1 cellular context compared by ENCODE assay signal in genomic region chr2:206193643-206194382, GRCh38.
TF ChIP-seq lines count a peak whose summit lies in the region.

No MANE protein-coding gene starts in this region.

TF ChIP-seq in H1, 55 proteins besides CTCF, POLR2A, EP300 and RAD21 (continued from another document):
- TF ChIP-seq, protein P1, sequence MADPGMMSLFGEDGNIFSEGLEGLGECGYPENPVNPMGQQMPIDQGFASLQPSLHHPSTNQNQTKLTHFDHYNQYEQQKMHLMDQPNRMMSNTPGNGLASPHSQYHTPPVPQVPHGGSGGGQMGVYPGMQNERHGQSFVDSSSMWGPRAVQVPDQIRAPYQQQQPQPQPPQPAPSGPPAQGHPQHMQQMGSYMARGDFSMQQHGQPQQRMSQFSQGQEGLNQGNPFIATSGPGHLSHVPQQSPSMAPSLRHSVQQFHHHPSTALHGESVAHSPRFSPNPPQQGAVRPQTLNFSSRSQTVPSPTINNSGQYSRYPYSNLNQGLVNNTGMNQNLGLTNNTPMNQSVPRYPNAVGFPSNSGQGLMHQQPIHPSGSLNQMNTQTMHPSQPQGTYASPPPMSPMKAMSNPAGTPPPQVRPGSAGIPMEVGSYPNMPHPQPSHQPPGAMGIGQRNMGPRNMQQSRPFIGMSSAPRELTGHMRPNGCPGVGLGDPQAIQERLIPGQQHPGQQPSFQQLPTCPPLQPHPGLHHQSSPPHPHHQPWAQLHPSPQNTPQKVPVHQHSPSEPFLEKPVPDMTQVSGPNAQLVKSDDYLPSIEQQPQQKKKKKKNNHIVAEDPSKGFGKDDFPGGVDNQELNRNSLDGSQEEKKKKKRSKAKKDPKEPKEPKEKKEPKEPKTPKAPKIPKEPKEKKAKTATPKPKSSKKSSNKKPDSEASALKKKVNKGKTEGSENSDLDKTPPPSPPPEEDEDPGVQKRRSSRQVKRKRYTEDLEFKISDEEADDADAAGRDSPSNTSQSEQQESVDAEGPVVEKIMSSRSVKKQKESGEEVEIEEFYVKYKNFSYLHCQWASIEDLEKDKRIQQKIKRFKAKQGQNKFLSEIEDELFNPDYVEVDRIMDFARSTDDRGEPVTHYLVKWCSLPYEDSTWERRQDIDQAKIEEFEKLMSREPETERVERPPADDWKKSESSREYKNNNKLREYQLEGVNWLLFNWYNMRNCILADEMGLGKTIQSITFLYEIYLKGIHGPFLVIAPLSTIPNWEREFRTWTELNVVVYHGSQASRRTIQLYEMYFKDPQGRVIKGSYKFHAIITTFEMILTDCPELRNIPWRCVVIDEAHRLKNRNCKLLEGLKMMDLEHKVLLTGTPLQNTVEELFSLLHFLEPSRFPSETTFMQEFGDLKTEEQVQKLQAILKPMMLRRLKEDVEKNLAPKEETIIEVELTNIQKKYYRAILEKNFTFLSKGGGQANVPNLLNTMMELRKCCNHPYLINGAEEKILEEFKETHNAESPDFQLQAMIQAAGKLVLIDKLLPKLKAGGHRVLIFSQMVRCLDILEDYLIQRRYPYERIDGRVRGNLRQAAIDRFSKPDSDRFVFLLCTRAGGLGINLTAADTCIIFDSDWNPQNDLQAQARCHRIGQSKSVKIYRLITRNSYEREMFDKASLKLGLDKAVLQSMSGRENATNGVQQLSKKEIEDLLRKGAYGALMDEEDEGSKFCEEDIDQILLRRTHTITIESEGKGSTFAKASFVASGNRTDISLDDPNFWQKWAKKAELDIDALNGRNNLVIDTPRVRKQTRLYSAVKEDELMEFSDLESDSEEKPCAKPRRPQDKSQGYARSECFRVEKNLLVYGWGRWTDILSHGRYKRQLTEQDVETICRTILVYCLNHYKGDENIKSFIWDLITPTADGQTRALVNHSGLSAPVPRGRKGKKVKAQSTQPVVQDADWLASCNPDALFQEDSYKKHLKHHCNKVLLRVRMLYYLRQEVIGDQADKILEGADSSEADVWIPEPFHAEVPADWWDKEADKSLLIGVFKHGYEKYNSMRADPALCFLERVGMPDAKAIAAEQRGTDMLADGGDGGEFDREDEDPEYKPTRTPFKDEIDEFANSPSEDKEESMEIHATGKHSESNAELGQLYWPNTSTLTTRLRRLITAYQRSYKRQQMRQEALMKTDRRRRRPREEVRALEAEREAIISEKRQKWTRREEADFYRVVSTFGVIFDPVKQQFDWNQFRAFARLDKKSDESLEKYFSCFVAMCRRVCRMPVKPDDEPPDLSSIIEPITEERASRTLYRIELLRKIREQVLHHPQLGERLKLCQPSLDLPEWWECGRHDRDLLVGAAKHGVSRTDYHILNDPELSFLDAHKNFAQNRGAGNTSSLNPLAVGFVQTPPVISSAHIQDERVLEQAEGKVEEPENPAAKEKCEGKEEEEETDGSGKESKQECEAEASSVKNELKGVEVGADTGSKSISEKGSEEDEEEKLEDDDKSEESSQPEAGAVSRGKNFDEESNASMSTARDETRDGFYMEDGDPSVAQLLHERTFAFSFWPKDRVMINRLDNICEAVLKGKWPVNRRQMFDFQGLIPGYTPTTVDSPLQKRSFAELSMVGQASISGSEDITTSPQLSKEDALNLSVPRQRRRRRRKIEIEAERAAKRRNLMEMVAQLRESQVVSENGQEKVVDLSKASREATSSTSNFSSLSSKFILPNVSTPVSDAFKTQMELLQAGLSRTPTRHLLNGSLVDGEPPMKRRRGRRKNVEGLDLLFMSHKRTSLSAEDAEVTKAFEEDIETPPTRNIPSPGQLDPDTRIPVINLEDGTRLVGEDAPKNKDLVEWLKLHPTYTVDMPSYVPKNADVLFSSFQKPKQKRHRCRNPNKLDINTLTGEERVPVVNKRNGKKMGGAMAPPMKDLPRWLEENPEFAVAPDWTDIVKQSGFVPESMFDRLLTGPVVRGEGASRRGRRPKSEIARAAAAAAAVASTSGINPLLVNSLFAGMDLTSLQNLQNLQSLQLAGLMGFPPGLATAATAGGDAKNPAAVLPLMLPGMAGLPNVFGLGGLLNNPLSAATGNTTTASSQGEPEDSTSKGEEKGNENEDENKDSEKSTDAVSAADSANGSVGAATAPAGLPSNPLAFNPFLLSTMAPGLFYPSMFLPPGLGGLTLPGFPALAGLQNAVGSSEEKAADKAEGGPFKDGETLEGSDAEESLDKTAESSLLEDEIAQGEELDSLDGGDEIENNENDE (IDR thresholded peaks at IDR 0.05; ENCODE audit: insufficient replicate concordance, low read length), result no peak
- TF ChIP-seq POLR2AphosphoS5 (IDR thresholded peaks at IDR 0.05; ENCODE audit: low read depth, low read length) (no peak), KDM4A (IDR thresholded peaks at IDR 0.05; ENCODE audit: low read depth, low read length, severe bottlenecking) (no peak), SIN3A (conservative IDR thresholded peaks at IDR 0.05 in 1 of 2, IDR thresholded peaks at IDR 0.05 in 1 of 2; ENCODE audit: low read depth in 1 of 2, low read length in 2 of 2) (no peak), EZH2 (IDR thresholded peaks at IDR 0.05; ENCODE audit: low read depth, low read length, severe bottlenecking) (no peak)
